Comparison of ENCODE assay signal across 19 cellular contexts in the genomic region with DNA sequence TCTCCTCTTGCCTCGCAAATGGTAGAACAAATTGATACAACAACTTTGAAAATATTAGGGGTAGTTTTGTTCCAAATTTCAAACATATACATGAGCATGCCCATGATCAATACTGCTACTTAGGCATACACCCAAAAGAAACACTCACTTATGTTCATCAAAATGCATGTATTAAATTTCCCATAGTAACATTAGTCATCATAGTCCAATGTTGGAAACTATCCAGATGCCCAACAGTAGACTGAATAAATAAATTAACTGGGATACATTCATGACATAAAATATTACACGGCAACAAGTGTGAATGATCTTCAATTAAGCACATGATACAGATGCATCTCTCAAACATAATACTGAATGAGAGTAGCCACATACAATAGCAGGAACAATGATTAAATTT.
"Had no signal": no experiment of that assay in that cellular context is flagged by ENCODE, and none has a peak within 500 bp of the region (broad histone marks: within the 10 kb centered on the region; RNA-seq: fewer than 3 reads in every experiment).

No MANE protein-coding gene starts in this region.

- H3K4me3 ChIP-seq: colonic mucosa, heart left ventricle, mucosa of descending colon, ovary, right atrium auricular region, sigmoid colon, stomach, thoracic aorta, transverse colon had no signal

- H3K27ac Mint-ChIP-seq: natural killer cell had no signal

- H3K4me3 Mint-ChIP-seq: natural killer cell, neural crest cell had no signal

- H3K36me3 Mint-ChIP-seq: natural killer cell had no signal

- H3K4me1 Mint-ChIP-seq: natural killer cell, neural crest cell had no signal

- DNase-seq: colonic mucosa; dermis blood vessel endothelial cell; erythroblast; heart left ventricle; hippocampal formation; islet precursor cell; mucosa of descending colon; natural killer cell; ovary; sigmoid colon; small intestine; stimulated activated CD4-positive, alpha-beta T cell treated with anti-CD3 and anti-CD28 coated beads, Interleukin-12 subunit alpha, Interleukin-12 subunit beta, amount 100 ng/mL, for 4 hours; stimulated activated naive CD4-positive, alpha-beta T cell; stomach; substantia nigra; transverse colon had no signal
